In the genomic region with DNA sequence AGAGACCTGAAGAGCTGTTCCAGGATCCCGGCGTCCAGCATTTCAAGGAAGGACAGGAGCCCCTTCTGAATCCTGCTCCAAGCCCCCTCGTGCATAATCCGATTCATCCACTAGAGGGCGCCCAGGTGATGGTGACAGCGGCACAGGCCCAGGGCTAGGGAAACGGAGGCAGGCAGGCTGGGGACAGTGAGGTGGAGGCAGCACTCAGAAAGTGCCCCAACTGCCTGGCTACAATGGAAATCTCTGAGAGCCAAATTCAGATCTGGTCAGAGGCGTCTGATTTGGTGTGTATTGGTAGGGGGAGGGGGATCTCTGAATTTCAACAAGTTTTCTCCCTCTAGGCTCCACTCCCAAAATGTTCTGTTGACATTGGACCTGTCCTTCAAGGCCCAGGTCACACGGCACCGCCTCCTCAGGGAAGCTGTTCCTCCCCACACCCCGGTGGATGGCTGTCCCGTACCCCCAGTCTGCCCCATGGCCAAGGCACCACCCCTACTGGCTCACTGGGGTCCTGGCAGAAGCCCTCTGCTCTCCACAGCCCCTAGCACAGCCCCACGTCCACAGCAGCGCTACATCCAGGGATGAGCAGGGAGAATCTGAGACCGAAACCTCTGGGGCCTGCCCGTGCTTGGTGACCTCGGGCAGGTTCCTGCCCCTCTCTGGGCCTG, we compare ENCODE assay signal across 8 cellular contexts.
DNase-seq lines count a peak whose midpoint lies in the region; ATAC-seq and TF ChIP-seq lines count a peak whose summit lies in the region.

No MANE protein-coding gene starts in this region.

- H3K27me3 Mint-ChIP-seq in HFFc6 (ENCODE audit: insufficient read depth): no peaks in the 10 kb centered on the region; the same call in 1 of the 2 replicates

- no peaks in the 10 kb centered on the region for H3K9me3 ChIP-seq in aorta (ENCODE audit: control insufficient read depth, low read length)

- H3K36me3 Mint-ChIP-seq in HFFc6 (ENCODE audit: low read depth): no peaks in the 10 kb centered on the region

- no peaks in the 10 kb centered on the region for H3K9me3 Mint-ChIP-seq in HFFc6

- DNase-seq in CD1c-positive myeloid dendritic cell (ENCODE audit: extremely low spot score) (peak; percentile 56), HFFc6 (peak; percentile 16), SK-N-DZ (ENCODE audit: low spot score) (peak; percentile 61), Right ventricle myocardium superior (peak; percentile 81), putamen (ENCODE audit: low spot score) (peak; percentile 18), aorta (peak; percentile 72 to 89)
- DNase-seq in activated naive CD4-positive, alpha-beta T cell treated with anti-CD3 and anti-CD28 coated beads, Interleukin-2, amount 50 U/mL, for 16 hours: peak; percentile 67

- no peak overlapping the region for H3K4me3 ChIP-seq in aorta (ENCODE audit: low read length in 2 of 2)

- TF ChIP-seq CTCF in HFFc6 (IDR thresholded peaks at IDR 0.05): peak; percentile 97

- H3K4me1 Mint-ChIP-seq in HFFc6 (ENCODE audit: low read depth): no peaks in the 10 kb centered on the region

- WGBS in aorta, 2 donors: 20 to 21% methylated on average over 17 of the region's 17 CpGs

- intact Hi-C loops in Right ventricle myocardium superior (cut with DNase I) (loop anchor here (5.0 kb wide), 1 partner anchor 40 kb away; no protein-coding TSS in a partner anchor), aorta (cut with DNase I) (no loop called here)

- ATAC-seq in Right ventricle myocardium superior (ENCODE audit: poor library complexity) (peak; percentile 64), aorta (ENCODE audit: low FRiP score) (peak; percentile 68), HG02678 (IDR thresholded peaks at IDR 0.05; ENCODE audit: unreplicated experiment) (no peak)

- no peak overlapping the region for H3K27ac ChIP-seq in aorta (ENCODE audit: low read depth in 1 of 2, low read length in 2 of 2)

- H3K4me3 Mint-ChIP-seq in HFFc6: no peak overlapping the region

- H3K27ac Mint-ChIP-seq in HFFc6: no peak overlapping the region

- H3K27me3 ChIP-seq in aorta (ENCODE audit: control insufficient read depth in 1 of 2, insufficient read depth in 2 of 2, low read length in 1 of 2): no peaks in the 10 kb centered on the region

- no peaks in the 10 kb centered on the region for H3K36me3 ChIP-seq in aorta (ENCODE audit: control insufficient read depth in 1 of 2, insufficient read depth in 2 of 2, low read length in 1 of 2)

- no peaks in the 10 kb centered on the region for H3K4me1 ChIP-seq in aorta (ENCODE audit: control insufficient read depth in 1 of 2, insufficient read depth in 2 of 2, low read length in 2 of 2)

Comparison
In these comparisons a context has a peak if more than half of its experiments do, and no peak if none do; other contexts are left out.
1. DNase-seq: peak in every context shown above with its lines; median percentile 81 in Right ventricle myocardium superior; 80 in aorta; 67 in activated naive CD4-positive, alpha-beta T cell treated with anti-CD3 and anti-CD28 coated beads, Interleukin-2, amount 50 U/mL, for 16 hours; 61 in SK-N-DZ; 56 in CD1c-positive myeloid dendritic cell; 18 in putamen; 16 in HFFc6.